Comparison of ENCODE assay signal across 19 cellular contexts in genomic region chr10:87940210-87940609, GRCh38.
"Had no signal": no experiment of that assay in that cellular context is flagged by ENCODE, and none has a peak within 500 bp of the region (broad histone marks: within the 10 kb centered on the region; RNA-seq: fewer than 3 reads in every experiment).

No MANE protein-coding gene starts in this region.

- H3K4me3 Mint-ChIP-seq: dendritic cell treated with granulocyte-macrophage colony-stimulating factor and Interleukin-4, amounts not matched to agents 40 ng/mL and 50 ng/mL, for 4 days; effector memory CD8-positive, alpha-beta T cell; nephron had no signal

- H3K4me1 Mint-ChIP-seq: nephron had no signal

- H3K27ac Mint-ChIP-seq: dendritic cell treated with granulocyte-macrophage colony-stimulating factor and Interleukin-4, amounts not matched to agents 40 ng/mL and 50 ng/mL, for 4 days; effector memory CD8-positive, alpha-beta T cell; nephron had no signal

- H3K9me3 Mint-ChIP-seq: dendritic cell treated with granulocyte-macrophage colony-stimulating factor and Interleukin-4, amounts not matched to agents 40 ng/mL and 50 ng/mL, for 4 days; effector memory CD8-positive, alpha-beta T cell; nephron had no signal

- H3K27me3 ChIP-seq: esophagus muscularis mucosa, gastroesophageal sphincter, tibial nerve, upper lobe of right lung had no signal

- H3K27me3 Mint-ChIP-seq: dendritic cell treated with granulocyte-macrophage colony-stimulating factor and Interleukin-4, amounts not matched to agents 40 ng/mL and 50 ng/mL, for 4 days; effector memory CD8-positive, alpha-beta T cell had no signal

- ATAC-seq: effector memory CD8-positive, alpha-beta T cell; gastroesophageal sphincter; left colon; left ventricle myocardium superior; right cardiac atrium; stimulated activated naive CD8-positive, alpha-beta T cell treated with anti-CD3 and anti-CD28 coated beads, Interleukin-15, Interleukin-2, amounts not matched to agents 100 U/mL and 50 U/mL, for 24 hours; upper lobe of right lung had no signal

- H3K9me3 ChIP-seq: esophagus muscularis mucosa, gastroesophageal sphincter, tibial nerve, upper lobe of right lung had no signal

- DNase-seq: cerebellar nuclear complex; effector memory CD8-positive, alpha-beta T cell; glutamatergic neuron; left colon; left ventricle myocardium superior; mesenchymal stem cell; midbrain; right cardiac atrium; small intestine; stimulated activated CD4-positive, alpha-beta T cell treated with anti-CD3 and anti-CD28 coated beads, Interleukin-12 subunit alpha, Interleukin-12 subunit beta, amount 100 ng/mL, for 4 hours; stimulated activated naive CD8-positive, alpha-beta T cell treated with anti-CD3 and anti-CD28 coated beads, Interleukin-15, Interleukin-2, amounts not matched to agents 100 U/mL and 50 U/mL, for 24 hours; upper lobe of right lung had no signal

- H3K27ac ChIP-seq: epithelial cell of prostate, esophagus muscularis mucosa, gastroesophageal sphincter, upper lobe of right lung had no signal

- H3K4me3 ChIP-seq: esophagus muscularis mucosa, gastroesophageal sphincter, lung, tibial nerve, upper lobe of right lung had no signal
